ENCODE assay signal across 8 cellular contexts in genomic region chr17:64495300-64495699, GRCh38. TPM values are rescaled to one million over a fixed set of nuclear protein-coding genes. Genes with fewer than 3 reads are reported as not detected.
DNase-seq lines count a peak whose midpoint lies in the region; ATAC-seq, FAIRE-seq and TF ChIP-seq lines count a peak whose summit lies in the region.
"Not testable (repeated sequence)": the region's sequence is repeated elsewhere in the genome, so short reads cannot be mapped to it uniquely, and the experiment has no call there.
"Had no signal": no experiment of that assay in that cellular context is flagged by ENCODE, and none has a peak within 500 bp of the region (broad histone marks: within the 10 kb centered on the region; RNA-seq: fewer than 3 reads in every experiment).

No MANE protein-coding gene starts in this region.

- H3K4me3 Mint-ChIP-seq in IgD-negative memory B cell (peak overlapping the region; percentile 85 to 100 (median 98)), neural crest cell (peak overlapping the region; percentile 99)
- peak overlapping the region; percentile 99 for H3K4me3 Mint-ChIP-seq in activated T-cell treated with anti-CD3 and anti-CD28 coated beads, Interleukin-2, amount 50 U/mL, for 24 hours

- H4K20me1 ChIP-seq in GM12878 (ENCODE audit: control insufficient read depth, insufficient read depth), result not testable (repeated sequence)

- not testable (repeated sequence) for H3K4me1 ChIP-seq in ES-I3 (ENCODE audit: insufficient read depth, low read length); GM12878 (ENCODE audit: control insufficient read depth, insufficient read depth, low read length); iPS-15b (ENCODE audit: control insufficient read depth, insufficient read depth, low read length)

- H3K79me2 ChIP-seq in GM12878 (ENCODE audit: control insufficient read depth, insufficient read depth, low read length), result peaks cover 37% of the 10 kb centered on the region

- intact Hi-C loops in GM12878 (cut with micrococcal nuclease; ENCODE audit: unreplicated experiment), result not testable (repeated sequence)

- H3K4me2 ChIP-seq in GM12878 (ENCODE audit: control insufficient read depth, insufficient read depth), result peak overlapping the region; percentile 94

- CTCF ChIA-PET in RWPE1 (lab: Yijun Ruan, JAX) (interaction anchor here (0.6 kb wide), 1 partner anchor 39 kb away, joined by 3 read pairs; no protein-coding TSS in a partner anchor), GM12878 (lab: Yijun Ruan, JAX) (interaction anchor here (1.6 to 17.7 kb wide), 4 partner anchors 10 to 153 kb away, joined by 3 to 350 read pairs (median 58); partner anchors contain the start of genes CEP95 and DDX5)

- H3K27ac ChIP-seq in RWPE1, result peak overlapping the region; percentile 37
- not testable (repeated sequence) for H3K27ac ChIP-seq in GM12878 (ENCODE audit: control insufficient read depth, insufficient read depth)

- DNase-seq in RWPE1 (ENCODE audit: low spot score); activated T-cell treated with anti-CD3 and anti-CD28 coated beads, Interleukin-2, amount 50 U/mL, for 24 hours; GM12878 (ENCODE audit: low read depth, low spot score); neural crest cell (ENCODE audit: low read depth, low spot score): not testable (repeated sequence)

- H2AFZ ChIP-seq in GM12878 (ENCODE audit: control insufficient read depth, low read depth, low read length), result not testable (repeated sequence)

- H3K36me3 ChIP-seq in ES-I3 (ENCODE audit: insufficient read depth, low read length) (peaks cover 34% of the 10 kb centered on the region), GM12878 (ENCODE audit: control insufficient read depth in 2 of 2, insufficient read depth in 2 of 2, low read length in 1 of 2) (peaks cover 3 to 16% of the 10 kb centered on the region in 2 experiments), iPS-15b (ENCODE audit: control insufficient read depth, insufficient read depth, low read length) (peaks cover 21% of the 10 kb centered on the region)

- 21% methylated on average over 5 of the region's 5 CpGs for WGBS in GM12878 (ENCODE audit: insufficient coverage, insufficient replicate concordance, low lambda C conversion rate, missing lambda C conversion rate)

- not testable (repeated sequence) for ATAC-seq in GM12878

- SMC1A ChIA-PET in GM12878 (lab: Charles Lee; ENCODE audit: uncharacterized antibody, unreplicated experiment), result interaction anchor here (0.6 to 6.6 kb wide), 4 partner anchors 10 to 75 kb away, joined by 3 to 70 read pairs (median 14); partner anchors contain the start of genes CEP95 and DDX5

- H3K4me3 ChIP-seq in GM12878, result peak overlapping the region; percentile 88
- H3K4me3 ChIP-seq in iPS-15b (ENCODE audit: low read depth, low read length), result peak overlapping the region; percentile 5

- not testable (repeated sequence) for TF ChIP-seq CTCF in RWPE1 (conservative IDR thresholded peaks at IDR 0.05; ENCODE audit: low read depth); GM12878 (IDR thresholded peaks at IDR 0.05 in 2 of 3, conservative IDR thresholded peaks at IDR 0.05 in 1 of 3; ENCODE audit: control insufficient read depth in 2 of 3, extremely low read depth in 1 of 3, insufficient read depth in 1 of 3, low read depth in 3 of 3, low read length in 3 of 3); neural crest cell (conservative IDR thresholded peaks at IDR 0.05)

- not testable (repeated sequence) for H3K9me3 ChIP-seq in ES-I3 (ENCODE audit: control insufficient read depth, insufficient read depth, low read length); GM12878 (replicated peaks; ENCODE audit: control insufficient read depth, insufficient read depth, low read length); iPS-15b (ENCODE audit: control insufficient read depth, insufficient read depth, low read length)

- FAIRE-seq in GM12878 (lab: Jason Lieb, UNC), result not testable (repeated sequence)

- H3K9me3 Mint-ChIP-seq in IgD-negative memory B cell; activated T-cell treated with anti-CD3 and anti-CD28 coated beads, Interleukin-2, amount 50 U/mL, for 24 hours; neural crest cell: not testable (repeated sequence)

- peaks cover 30 to 62% (median 41%) of the 10 kb centered on the region in 3 donors for H3K4me1 Mint-ChIP-seq in IgD-negative memory B cell
- H3K4me1 Mint-ChIP-seq in activated T-cell treated with anti-CD3 and anti-CD28 coated beads, Interleukin-2, amount 50 U/mL, for 24 hours (ENCODE audit: low read depth), result peaks cover 69% of the 10 kb centered on the region
- H3K4me1 Mint-ChIP-seq in neural crest cell, result peaks cover 50% of the 10 kb centered on the region

- H3K9ac ChIP-seq in ES-I3 (ENCODE audit: low read depth, low read length) (peak overlapping the region; percentile 96; the same call in 1 of the 2 replicates), GM12878 (ENCODE audit: control insufficient read depth, insufficient read depth, low read length) (peak overlapping the region; percentile 18)
- not testable (repeated sequence) for H3K9ac ChIP-seq in iPS-15b (ENCODE audit: low read depth, low read length)

- H3K36me3 Mint-ChIP-seq in IgD-negative memory B cell, result not testable (repeated sequence)
- H3K36me3 Mint-ChIP-seq in activated T-cell treated with anti-CD3 and anti-CD28 coated beads, Interleukin-2, amount 50 U/mL, for 24 hours (ENCODE audit: low read depth), result peaks cover 89% of the 10 kb centered on the region
- peaks cover 18% of the 10 kb centered on the region for H3K36me3 Mint-ChIP-seq in neural crest cell (ENCODE audit: low read depth)

- TF ChIP-seq POLR2A in GM12878 (IDR thresholded peaks at IDR 0.05; ENCODE audit: low read depth, low read length), result not testable (repeated sequence)

- POLR2A ChIA-PET in RWPE1 (lab: Yijun Ruan, JAX; ENCODE audit: low non-redundant PET), result not testable (repeated sequence)
- POLR2A ChIA-PET in GM12878 (lab: Charles Lee), result interaction anchor here (1.2 to 2.4 kb wide), 4 partner anchors 10 to 39 kb away, joined by 5 to 64 read pairs (median 6); partner anchors contain the start of genes CEP95 and DDX5

- BruUV-seq in GM12878 (replicated peaks; lab: Mats Ljungman, UMichigan), result not testable (repeated sequence)

- not testable (repeated sequence) for H3K27me3 ChIP-seq in GM12878 (replicated peaks in 1 of 2; ENCODE audit: control insufficient read depth in 2 of 2, insufficient read depth in 2 of 2, low read length in 1 of 2); iPS-15b (ENCODE audit: control insufficient read depth, insufficient read depth, low read length)

- not testable (repeated sequence) for TF ChIP-seq RAD21 in GM12878 (IDR thresholded peaks at IDR 0.05; ENCODE audit: insufficient read depth, low read depth, low read length)

- in situ Hi-C loops in GM12878 (cut with MboI), result not testable (repeated sequence)

- RAD21 ChIA-PET in GM12878 (lab: Charles Lee; ENCODE audit: unreplicated experiment), result interaction anchor here (0.8 to 9.9 kb wide), 3 partner anchors 10 to 75 kb away, joined by 3 to 174 read pairs (median 4); partner anchors contain the start of gene DDX5

- not testable (repeated sequence) for H3K27me3 Mint-ChIP-seq in IgD-negative memory B cell; activated T-cell treated with anti-CD3 and anti-CD28 coated beads, Interleukin-2, amount 50 U/mL, for 24 hours
- peaks cover 12% of the 10 kb centered on the region for H3K27me3 Mint-ChIP-seq in neural crest cell (ENCODE audit: low read depth)

- H3K27ac Mint-ChIP-seq in IgD-negative memory B cell, result peak overlapping the region in 1 of 3 donors; percentile 88
- H3K27ac Mint-ChIP-seq in activated T-cell treated with anti-CD3 and anti-CD28 coated beads, Interleukin-2, amount 50 U/mL, for 24 hours, result peak overlapping the region; percentile 26
- H3K27ac Mint-ChIP-seq in neural crest cell (ENCODE audit: unreplicated experiment), result not testable (repeated sequence)

- TF ChIP-seq EP300 in GM12878 (IDR thresholded peaks at IDR 0.05; ENCODE audit: borderline replicate concordance in 1 of 2, control insufficient read depth in 1 of 2, low read depth in 2 of 2, low read length in 2 of 2), result not testable (repeated sequence)

RNA-seq across cellular contexts. Expression of gene POLG2, which starts 1.6 kb away (rescaled TPM):
- polyA plus RNA-seq in IgD-negative memory B cell (9.3 TPM), GM12878 (2011; rRNA removed) (24.8 and 32.9 TPM in 2 replicates), GM12878 (2014; fragmentation: Illumina TruSeq; extraction: Trizol) (22.4 and 24.9 TPM in 2 replicates), GM12878 (2014; fragmentation: Nextera tagmentation; extraction: Ambion mirVana) (10 to 100 TPM; 10.2 to 13.5 TPM), GM12878 (2014; rRNA removed) (22.3 and 27.7 TPM in 2 replicates), GM12878 (2016; fragmentation: Nextera tagmentation; extraction: Ambion mirVana) (10 to 100 TPM; 22.1 to 26.7 TPM)
- total RNA-seq in GM12878 (2013; cell fraction: nucleolus; rRNA removed), result 67.1 and 73.4 TPM in 2 replicates
- total RNA-seq in GM12878 (2014; rRNA removed) (17.1 and 18.0 TPM in 2 replicates), GM12878 (2014; rRNA removed; fragmentation: Illumina TruSeq; extraction: Trizol) (22.0 and 22.8 TPM in 2 replicates), GM12878 (2021) (20.6 and 27.3 TPM in 2 replicates), neural crest cell (27.6 and 28.6 TPM in 2 replicates)
- polyA plus RNA-seq in GM12878 (2011; ENCODE audit: low read depth), result 11.2 TPM
- 10.6 and 12.0 TPM in 2 replicates for polyA plus RNA-seq in GM12878 (2011; cell fraction: cytosol; rRNA removed)
- polyA plus RNA-seq in GM12878 (2011; cell fraction: nucleus; rRNA removed), result 28.2 and 31.3 TPM in 2 replicates
- polyA plus RNA-seq in GM12878 (2012), result 17.8 and 18.2 TPM in 2 replicates
- polyA minus RNA-seq in GM12878 (2011; rRNA and poly(A)+ RNA removed), result 10.4 and 12.3 TPM in 2 replicates
- polyA minus RNA-seq in GM12878 (2011; cell fraction: cytosol; rRNA and poly(A)+ RNA removed), result 4.7 and 9.5 TPM in 2 replicates
- 19.0 and 23.3 TPM in 2 replicates for polyA minus RNA-seq in GM12878 (2011; cell fraction: nucleus; rRNA and poly(A)+ RNA removed)

RNA-seq across cellular contexts. Expression of gene DDX5, which starts 10.8 kb away (rescaled TPM):
- polyA plus RNA-seq in IgD-negative memory B cell, result 1,084 TPM
- total RNA-seq in GM12878 (2013; cell fraction: nucleolus; rRNA removed), result 814 and 838 TPM in 2 replicates
- 257 and 299 TPM in 2 replicates for total RNA-seq in GM12878 (2014; rRNA removed)
- total RNA-seq in GM12878 (2014; rRNA removed; fragmentation: Illumina TruSeq; extraction: Trizol), result 482 and 485 TPM in 2 replicates
- 713 and 715 TPM in 2 replicates for total RNA-seq in GM12878 (2021)
- polyA plus RNA-seq in GM12878 (2011; ENCODE audit: low read depth), result 329 TPM
- 766 and 1,007 TPM in 2 replicates for polyA plus RNA-seq in GM12878 (2011; rRNA removed)
- polyA plus RNA-seq in GM12878 (2011; cell fraction: cytosol; rRNA removed), result 509 and 785 TPM in 2 replicates
- 2,281 and 3,127 TPM in 2 replicates for polyA plus RNA-seq in GM12878 (2011; cell fraction: nucleus; rRNA removed)
- 326 and 388 TPM in 2 replicates for polyA plus RNA-seq in GM12878 (2012)
- polyA plus RNA-seq in GM12878 (2014; fragmentation: Illumina TruSeq; extraction: Trizol), result 689 and 910 TPM in 2 replicates
- 100 to 1,000 TPM; 530 to 888 TPM for polyA plus RNA-seq in GM12878 (2014; fragmentation: Nextera tagmentation; extraction: Ambion mirVana)
- 1,062 and 1,423 TPM in 2 replicates for polyA plus RNA-seq in GM12878 (2014; rRNA removed)
- polyA plus RNA-seq in GM12878 (2016; fragmentation: Nextera tagmentation; extraction: Ambion mirVana), result 100 to 1,000 TPM; 723 to 740 TPM
- polyA minus RNA-seq in GM12878 (2011; rRNA and poly(A)+ RNA removed), result 294 and 317 TPM in 2 replicates
- polyA minus RNA-seq in GM12878 (2011; cell fraction: cytosol; rRNA and poly(A)+ RNA removed), result 228 and 246 TPM in 2 replicates
- polyA minus RNA-seq in GM12878 (2011; cell fraction: nucleus; rRNA and poly(A)+ RNA removed), result 742 and 1,263 TPM in 2 replicates
- 905 and 941 TPM in 2 replicates for total RNA-seq in neural crest cell

RNA-seq across cellular contexts. Expression of gene CEP95, which starts 11.5 kb away (rescaled TPM):
- polyA plus RNA-seq in IgD-negative memory B cell, result 15.4 TPM
- total RNA-seq in GM12878 (2013; cell fraction: nucleolus; rRNA removed), result 185 and 189 TPM in 2 replicates
- total RNA-seq in GM12878 (2014; rRNA removed), result 28.4 and 31.3 TPM in 2 replicates
- 35.1 and 36.6 TPM in 2 replicates for total RNA-seq in GM12878 (2014; rRNA removed; fragmentation: Illumina TruSeq; extraction: Trizol)
- 25.0 and 27.8 TPM in 2 replicates for total RNA-seq in GM12878 (2021)
- 30.9 TPM for polyA plus RNA-seq in GM12878 (2011; ENCODE audit: low read depth)
- 54.9 and 76.9 TPM in 2 replicates for polyA plus RNA-seq in GM12878 (2011; rRNA removed)
- 14.0 and 14.4 TPM in 2 replicates for polyA plus RNA-seq in GM12878 (2011; cell fraction: cytosol; rRNA removed)
- 89.8 and 130 TPM in 2 replicates for polyA plus RNA-seq in GM12878 (2011; cell fraction: nucleus; rRNA removed)
- 37.3 and 43.4 TPM in 2 replicates for polyA plus RNA-seq in GM12878 (2012)
- 37.2 and 41.8 TPM in 2 replicates for polyA plus RNA-seq in GM12878 (2014; fragmentation: Illumina TruSeq; extraction: Trizol)
- 10 to 100 TPM; 17.7 to 22.6 TPM for polyA plus RNA-seq in GM12878 (2014; fragmentation: Nextera tagmentation; extraction: Ambion mirVana)
- 32.9 and 36.6 TPM in 2 replicates for polyA plus RNA-seq in GM12878 (2014; rRNA removed)
- 10 to 100 TPM; 24.7 to 25.5 TPM for polyA plus RNA-seq in GM12878 (2016; fragmentation: Nextera tagmentation; extraction: Ambion mirVana)
- 29.8 and 30.0 TPM in 2 replicates for polyA minus RNA-seq in GM12878 (2011; rRNA and poly(A)+ RNA removed)
- polyA minus RNA-seq in GM12878 (2011; cell fraction: cytosol; rRNA and poly(A)+ RNA removed), result 10.2 and 22.7 TPM in 2 replicates
- 38.3 and 61.3 TPM in 2 replicates for polyA minus RNA-seq in GM12878 (2011; cell fraction: nucleus; rRNA and poly(A)+ RNA removed)
- 64.1 and 64.7 TPM in 2 replicates for total RNA-seq in neural crest cell

RNA-seq across cellular contexts. Expression of gene MILR1, which starts 46.4 kb away (rescaled TPM):
- polyA plus RNA-seq in IgD-negative memory B cell, result 1.9 TPM
- total RNA-seq in GM12878 (2013; cell fraction: nucleolus; rRNA removed), result 8.4 and 8.8 TPM in 2 replicates
- 15.4 and 17.8 TPM in 2 replicates for total RNA-seq in GM12878 (2014; rRNA removed)
- total RNA-seq in GM12878 (2014; rRNA removed; fragmentation: Illumina TruSeq; extraction: Trizol), result 24.0 and 24.6 TPM in 2 replicates
- 13.2 and 16.7 TPM in 2 replicates for total RNA-seq in GM12878 (2021)
- polyA plus RNA-seq in GM12878 (2011; ENCODE audit: low read depth), result 3.6 TPM
- polyA plus RNA-seq in GM12878 (2011; rRNA removed), result 2.0 and 2.4 TPM in 2 replicates
- 2.1 and 3.8 TPM in 2 replicates for polyA plus RNA-seq in GM12878 (2011; cell fraction: cytosol; rRNA removed)
- polyA plus RNA-seq in GM12878 (2011; cell fraction: nucleus; rRNA removed), result 0.94 and 3.6 TPM in 2 replicates
- polyA plus RNA-seq in GM12878 (2012), result 3.4 and 5.0 TPM in 2 replicates
- 47.2 and 54.1 TPM in 2 replicates for polyA plus RNA-seq in GM12878 (2014; fragmentation: Illumina TruSeq; extraction: Trizol)
- polyA plus RNA-seq in GM12878 (2014; fragmentation: Nextera tagmentation; extraction: Ambion mirVana), result 10 to 100 TPM; 16.2 to 25.0 TPM
- polyA plus RNA-seq in GM12878 (2014; rRNA removed), result 16.4 and 19.2 TPM in 2 replicates
- polyA plus RNA-seq in GM12878 (2016; fragmentation: Nextera tagmentation; extraction: Ambion mirVana), result 1 to 10 TPM; 2.8 to 4.3 TPM
- 1.9 and 3.1 TPM in 2 replicates for polyA minus RNA-seq in GM12878 (2011; rRNA and poly(A)+ RNA removed)
- polyA minus RNA-seq in GM12878 (2011; cell fraction: cytosol; rRNA and poly(A)+ RNA removed), result not detected in 2 replicates
- polyA minus RNA-seq in GM12878 (2011; cell fraction: nucleus; rRNA and poly(A)+ RNA removed), result 0.67 and 0.85 TPM in 2 replicates
- total RNA-seq in neural crest cell, result not detected in 2 replicates
- total RNA-seq: progenitor cell of endocrine pancreas had no signal
